In genomic region chr14:34629657-34630529, GRCh38 we compare ENCODE assay signal across 1 cellular context.
A peak's percentile ranks its signal among the peaks of the same experiment; 100 is the strongest.
TF ChIP-seq lines count a peak whose summit lies in the region.

Gene SNX6 (minus strand): TSS chr14:34630148. CDS start chr14:34630116, 32 bp downstream.

TF ChIP-seq in K562, 482 proteins besides CTCF, POLR2A, EP300 and RAD21 (continued from another document):
- no peak for TF ChIP-seq ZNF407 (IDR thresholded peaks at IDR 0.05; ENCODE audit: low read depth)
- TF ChIP-seq HNRNPUL1 (IDR thresholded peaks at IDR 0.05; ENCODE audit: low read length), result no peak
- TF ChIP-seq RBM39 (optimal IDR thresholded peaks at IDR 0.05; ENCODE audit: low read depth, low read length), result no peak
- TF ChIP-seq CC2D1A (IDR thresholded peaks at IDR 0.05), result no peak
- TF ChIP-seq TAF9B (IDR thresholded peaks at IDR 0.05; ENCODE audit: partially characterized antibody), result no peak
- no peak for TF ChIP-seq HNRNPK (IDR thresholded peaks at IDR 0.05; ENCODE audit: low read depth, low read length, poor library complexity, severe bottlenecking)
- peak; percentile 96 for TF ChIP-seq MBD1 (CRISPR knock-in tag; IDR thresholded peaks at IDR 0.05)
- TF ChIP-seq ZKSCAN3 (CRISPR knock-in tag; IDR thresholded peaks at IDR 0.05), result no peak
